In the genomic region with DNA sequence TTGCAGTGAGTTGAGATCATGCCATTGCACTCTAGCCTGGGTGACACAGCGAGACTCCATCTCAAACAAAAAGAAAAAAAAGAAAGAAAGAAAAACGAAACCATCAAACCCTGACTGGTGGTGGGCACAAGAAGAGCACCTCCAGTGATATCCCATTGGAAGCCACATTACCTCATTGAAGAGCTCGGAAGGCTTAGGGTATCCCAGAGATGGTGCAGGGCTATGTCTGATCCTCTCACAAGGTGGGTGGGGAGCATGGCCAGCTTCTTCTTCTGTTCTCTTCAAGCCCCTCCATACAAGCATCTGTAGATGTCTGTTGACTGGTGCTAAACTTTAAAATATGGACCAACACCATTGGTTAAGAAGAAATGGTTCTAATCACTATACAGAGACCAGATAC, we compare ENCODE assay signal across 21 cellular contexts. TPM values are rescaled to one million over a fixed set of nuclear protein-coding genes. Genes with fewer than 3 reads are reported as not detected.
"Had no signal": no experiment of that assay in that cellular context is flagged by ENCODE, and none has a peak within 500 bp of the region (broad histone marks: within the 10 kb centered on the region; RNA-seq: fewer than 3 reads in every experiment).

No MANE protein-coding gene starts in this region.

- H3K4me3 Mint-ChIP-seq: IgD-negative memory B cell had no signal

- H3K27ac ChIP-seq: KMS-11 had no signal

- H3K9me2 ChIP-seq: SK-N-SH had no signal

- H3K4me2 ChIP-seq: KMS-11, SK-N-SH had no signal

- H3K27ac Mint-ChIP-seq: IgD-negative memory B cell had no signal

- H3K9me3 ChIP-seq: SK-N-SH had no signal

- H3K4me3 ChIP-seq: K562 had no signal

- H3K36me3 Mint-ChIP-seq: IgD-negative memory B cell had no signal

- ATAC-seq: K562 had no signal

- DNase-seq: Kasumi-1, MM.1S, NCI-H1092 treated with DMSO at 0.1 percent for 48 hours, NCI-H1436, NCI-H187, NCI-H2029, NCI-H2081 treated with DMSO at 0.1 percent for 48 hours, NCI-H2171, NCI-H226, NCI-H446, NCI-H510A, NCI-H524 treated with DMSO at 0.1 percent for 48 hours, NCI-H69, NCI-H774, Right ventricle myocardium superior, RPMI8226, SIG-M5, SK-N-SH had no signal

RNA-seq across cellular contexts. Expression of gene GAS1, which starts 45.8 kb away (rescaled TPM):
- polyA plus RNA-seq: K562 had no signal
